ENCODE assay signal across 8 cellular contexts in genomic region chr7:107463139-107464078, GRCh38. TPM values are rescaled to one million over a fixed set of nuclear protein-coding genes. Genes with fewer than 3 reads are reported as not detected.
A peak's percentile ranks its signal among the peaks of the same experiment; 100 is the strongest.
DNase-seq lines count a peak whose midpoint lies in the region; ATAC-seq and TF ChIP-seq lines count a peak whose summit lies in the region.

No MANE protein-coding gene starts in this region.

- DNase-seq in AG09319 (ENCODE audit: extremely low read depth, low read depth) = peak; percentile 56
- peak; percentile 66 for DNase-seq in NCI-H1105 treated with DMSO at 0.1 percent for 48 hours (lab: John Stamatoyannopoulos, UW)
- peak; percentile 29 for DNase-seq in T-helper 9 cell
- DNase-seq in cardiac fibroblast (ENCODE audit: low read depth in 2 of 2) = peak; percentile 83 to 87
- DNase-seq in immature natural killer cell = peak; percentile 20 to 24 (median 21)
- DNase-seq in stimulated activated CD4-positive, alpha-beta T cell treated with anti-CD3 and anti-CD28 coated beads, Interleukin-12 subunit alpha, Interleukin-12 subunit beta, amount 100 ng/mL, for 48 hours (ENCODE audit: low read depth in 2 of 3, low spot score in 1 of 3) = peak in 2 of 3 donors; percentile 6 to 14

- H3K9me3 Mint-ChIP-seq in immature natural killer cell = no peaks in the 10 kb centered on the region

- H3K27ac Mint-ChIP-seq in immature natural killer cell = no peak overlapping the region

- H3K4me3 ChIP-seq in cardiac fibroblast (replicated peaks in 1 of 2; ENCODE audit: low read depth in 2 of 2, low read length in 2 of 2) = no peak overlapping the region

- no peaks in the 10 kb centered on the region for H3K36me3 Mint-ChIP-seq in immature natural killer cell

- no peaks in the 10 kb centered on the region for H3K4me1 Mint-ChIP-seq in immature natural killer cell

- ATAC-seq in GM18511 (IDR thresholded peaks at IDR 0.05; ENCODE audit: unreplicated experiment) (peak; percentile 48), GM18870 (IDR thresholded peaks at IDR 0.05; ENCODE audit: unreplicated experiment) (no peak)

- peaks cover 0 to 2% (median 0%) of the 10 kb centered on the region in 3 donors for H3K27me3 Mint-ChIP-seq in immature natural killer cell (ENCODE audit: low read depth in 3 of 3)

- no peak overlapping the region for H3K4me3 Mint-ChIP-seq in immature natural killer cell

- TF ChIP-seq CTCF in AG09319 (IDR thresholded peaks at IDR 0.05; ENCODE audit: low read depth, low read length) (peak; percentile 93), cardiac fibroblast (IDR thresholded peaks at IDR 0.05; ENCODE audit: low read depth, low read length) (peak; percentile 87)

RNA-seq across cellular contexts. Expression of gene GPR22, which starts 6.4 kb away (rescaled TPM):
- under 1 TPM in 2 of 3 donors, not detected in 1; 0.13 to 0.22 TPM for polyA plus RNA-seq in immature natural killer cell

Comparison
In these comparisons a context has a peak if more than half of its experiments do, and no peak if none do; other contexts are left out.
1. DNase-seq: peak in every context shown above with its lines; median percentile 85 in cardiac fibroblast; 66 in NCI-H1105 treated with DMSO at 0.1 percent for 48 hours; 56 in AG09319; 29 in T-helper 9 cell; 21 in immature natural killer cell; 10 in stimulated activated CD4-positive, alpha-beta T cell treated with anti-CD3 and anti-CD28 coated beads, Interleukin-12 subunit alpha, Interleukin-12 subunit beta, amount 100 ng/mL, for 48 hours.